In the genomic region with DNA sequence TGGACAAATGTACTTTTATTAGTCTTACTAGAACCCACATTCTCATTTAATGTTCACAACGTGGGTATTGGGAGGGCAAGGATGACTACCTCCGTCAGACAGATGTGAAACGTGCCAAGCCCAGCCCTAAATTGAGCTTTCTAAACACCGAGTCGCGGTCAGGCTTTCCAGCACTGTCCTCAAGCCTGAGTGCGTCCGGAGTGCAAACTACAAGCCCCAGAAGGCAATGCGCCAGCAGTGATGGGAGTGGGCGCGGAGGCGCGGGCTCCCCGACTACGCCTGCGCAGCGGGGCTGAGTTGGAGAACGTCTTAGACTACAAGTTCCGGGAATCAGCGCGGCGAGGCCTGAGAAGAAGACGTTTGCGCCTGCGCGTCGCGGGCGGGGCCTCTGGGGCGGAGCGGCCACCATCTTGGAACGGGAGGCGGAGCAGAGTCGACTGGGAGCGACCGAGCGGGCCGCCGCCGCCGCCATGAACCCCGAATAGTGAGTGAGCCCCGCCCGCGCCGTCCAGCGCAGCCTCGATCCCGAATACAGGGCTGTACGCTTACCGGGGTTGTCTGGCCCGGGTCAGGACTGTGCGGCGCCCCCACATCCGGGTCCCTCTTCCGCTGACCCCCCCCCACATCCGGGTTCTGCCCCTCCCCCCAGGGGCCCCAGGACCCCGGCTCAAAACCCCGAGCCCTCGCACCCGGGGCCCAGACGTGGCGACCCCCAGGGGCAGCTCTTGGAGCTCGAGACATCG, we compare ENCODE assay signal across 8 cellular contexts. TPM values are rescaled to one million over a fixed set of nuclear protein-coding genes. Genes with fewer than 3 reads are reported as not detected.
DNase-seq lines count a peak whose midpoint lies in the region; ATAC-seq, FAIRE-seq and TF ChIP-seq lines count a peak whose summit lies in the region.

RAB1B (plus strand) TSS at position 430 of the 743 bp plus-strand sequence; CDS start at position 471, 41 bp downstream.

- H3K4me2 ChIP-seq in astrocyte (ENCODE audit: low read length), result peak within 1 kb of the TSS; percentile 88

- H3K27me3 ChIP-seq in astrocyte (ENCODE audit: insufficient read depth, low read length), result no peaks in the 10 kb centered on the region
- no peaks in the 10 kb centered on the region for H3K27me3 ChIP-seq in right cardiac atrium (ENCODE audit: control insufficient read depth, insufficient read depth)
- H3K27me3 ChIP-seq in uterus, result no peaks in the 10 kb centered on the region

- H3K27ac ChIP-seq in astrocyte (ENCODE audit: low read depth, low read length), result peak within 1 kb of the TSS; percentile 83
- peak within 1 kb of the TSS; percentile 98 for H3K27ac ChIP-seq in right cardiac atrium (ENCODE audit: low read length)
- peak within 1 kb of the TSS; percentile 97 for H3K27ac ChIP-seq in uterus

- H3K4me3 Mint-ChIP-seq in astrocyte (ENCODE audit: unreplicated experiment), result peak within 1 kb of the TSS; percentile 92

- H3K4me3 ChIP-seq in astrocyte (ENCODE audit: insufficient read depth, low read depth, low read length) (peak within 1 kb of the TSS; percentile 90), right cardiac atrium (ENCODE audit: low read length) (peak within 1 kb of the TSS; percentile 96), uterus (peak within 1 kb of the TSS; percentile 59 to 97)

- intact Hi-C loops in right cardiac atrium (cut with DNase I) (no loop called here), uterus (cut with DNase I; ENCODE audit: low total_unique reads) (no loop called here)

- ATAC-seq in GM18505 (IDR thresholded peaks at IDR 0.05; ENCODE audit: unreplicated experiment) (peak; percentile 76), HG02973 (IDR thresholded peaks at IDR 0.05; ENCODE audit: unreplicated experiment) (peak; percentile 62), right cardiac atrium (peak; percentile 93 to 94)

- H3K36me3 ChIP-seq in astrocyte (ENCODE audit: insufficient read depth, low read length), result peaks cover 19% of the 10 kb centered on the region
- no peaks in the 10 kb centered on the region for H3K36me3 ChIP-seq in uterus

- H3K9me3 ChIP-seq in astrocyte (ENCODE audit: insufficient read depth, low read depth, low read length) (no peaks in the 10 kb centered on the region), right cardiac atrium (ENCODE audit: control insufficient read depth, low read length) (no peaks in the 10 kb centered on the region), uterus (no peaks in the 10 kb centered on the region)

- peaks cover 23% of the 10 kb centered on the region for H3K36me3 Mint-ChIP-seq in astrocyte (ENCODE audit: low read depth, unreplicated experiment)

- DNase-seq in NCI-H2029 (lab: John Stamatoyannopoulos, UW) (peak; percentile 99), T-helper 22 cell (ENCODE audit: low read depth) (peak; percentile 99), astrocyte (ENCODE audit: low read depth) (peak; percentile 91), right cardiac atrium (peak; percentile 100), pulmonary artery endothelial cell (ENCODE audit: low read depth, low spot score) (peak; percentile 96), uterus (peak; percentile 100)

- H3K9me3 Mint-ChIP-seq in astrocyte (ENCODE audit: unreplicated experiment), result no peaks in the 10 kb centered on the region

- peaks cover 35% of the 10 kb centered on the region for H3K79me2 ChIP-seq in astrocyte (ENCODE audit: insufficient read depth, low read length)

- WGBS in right cardiac atrium, result under 1% methylated on average over 65 of the region's 65 CpGs

- H4K20me1 ChIP-seq in astrocyte (ENCODE audit: insufficient read depth, low read length), result peaks cover 51% of the 10 kb centered on the region

- H3K27ac Mint-ChIP-seq in astrocyte (ENCODE audit: unreplicated experiment), result peak within 1 kb of the TSS; percentile 93

- H3K4me1 Mint-ChIP-seq in astrocyte (ENCODE audit: low read depth, unreplicated experiment), result peaks cover 8% of the 10 kb centered on the region

- H3K27me3 Mint-ChIP-seq in astrocyte (ENCODE audit: low read depth, unreplicated experiment), result no peaks in the 10 kb centered on the region

- TF ChIP-seq CTCF in astrocyte (IDR thresholded peaks at IDR 0.05; ENCODE audit: insufficient read depth, low read depth, low read length), result no peak
- peak in 1 of 4 experiments; percentile 2 for TF ChIP-seq CTCF in uterus (IDR thresholded peaks at IDR 0.05)

- peak within 1 kb of the TSS; percentile 57 for H2AFZ ChIP-seq in astrocyte (ENCODE audit: low read depth, low read length)

- peaks cover 21% of the 10 kb centered on the region for H3K4me1 ChIP-seq in astrocyte (ENCODE audit: insufficient read depth, low read length)
- peaks cover 6% of the 10 kb centered on the region for H3K4me1 ChIP-seq in right cardiac atrium (ENCODE audit: control insufficient read depth, insufficient read depth, low read length)
- H3K4me1 ChIP-seq in uterus, result peaks cover 6 to 14% of the 10 kb centered on the region in 2 donors

- TF ChIP-seq POLR2A in GM18505 (IDR thresholded peaks at IDR 0.05; ENCODE audit: borderline replicate concordance, extremely low read depth, insufficient read depth, insufficient read length) (peak; percentile 64), uterus (IDR thresholded peaks at IDR 0.05) (peak; percentile 81 to 82)

- H3K9ac ChIP-seq in astrocyte (ENCODE audit: low read length), result peak within 1 kb of the TSS; percentile 96

- peak; percentile 76 for FAIRE-seq in astrocyte (lab: Jason Lieb, UNC)

RNA-seq across cellular contexts. Expression of gene RAB1B, which starts in this region (rescaled TPM):
- 109 and 120 TPM in 2 replicates for total RNA-seq in astrocyte
- total RNA-seq in right cardiac atrium, result 100 to 1,000 TPM; 114 to 129 (median 125) TPM
- 170 TPM for polyA plus RNA-seq in right cardiac atrium
- total RNA-seq in pulmonary artery endothelial cell, result 79.5 and 83.3 TPM in 2 replicates
- 100 to 1,000 TPM in 2 of 4 donors, 10 to 100 TPM in 2; 40.6 to 146 (median 94.6) TPM for total RNA-seq in uterus

Comparison
In these comparisons a context has a peak if more than half of its experiments do, and no peak if none do; other contexts are left out.
1. Peak in every context shown above with its lines: DNase-seq, ATAC-seq, H3K4me3 ChIP-seq and H3K27ac ChIP-seq.